27 cellular contexts compared by ENCODE assay signal in genomic region chr12:101338087-101338486, GRCh38.
"Had no signal": no experiment of that assay in that cellular context is flagged by ENCODE, and none has a peak within 500 bp of the region (broad histone marks: within the 10 kb centered on the region; RNA-seq: fewer than 3 reads in every experiment).

No MANE protein-coding gene starts in this region.

- H3K79me2 ChIP-seq: hepatocyte had no signal

- ATAC-seq: effector memory CD8-positive, alpha-beta T cell; esophagus mucosa; foreskin keratinocyte; gastrocnemius medialis; gastroesophageal sphincter; heart left ventricle; heart right ventricle had no signal

- H3K36me3 ChIP-seq: colonic mucosa had no signal

- H2AFZ ChIP-seq: hepatocyte had no signal

- DNase-seq: colonic mucosa; cortex of kidney; dermis blood vessel endothelial cell; dorsolateral prefrontal cortex; effector CD4-positive, alpha-beta T cell; effector CD8-positive, alpha-beta T cell; effector memory CD4-positive, alpha-beta T cell; effector memory CD8-positive, alpha-beta T cell; endodermal cell; erythroblast; esophagus squamous epithelium; foreskin keratinocyte; foreskin melanocyte; gastrocnemius medialis; glutamatergic neuron; head of caudate nucleus; heart left ventricle; heart right ventricle had no signal

- H3K27ac ChIP-seq: colonic mucosa, coronary artery, dorsolateral prefrontal cortex, epithelial cell of prostate, esophagus muscularis mucosa, esophagus squamous epithelium, foreskin keratinocyte, gastrocnemius medialis, gastroesophageal sphincter, heart left ventricle, heart right ventricle, hepatocyte had no signal

- H3K4me2 ChIP-seq: hepatocyte had no signal

- H3K27me3 ChIP-seq: colonic mucosa, dorsolateral prefrontal cortex, esophagus muscularis mucosa, esophagus squamous epithelium, foreskin keratinocyte, gastrocnemius medialis, gastroesophageal sphincter, heart left ventricle, heart right ventricle, hepatocyte had no signal

- FAIRE-seq: endometrium, endothelial cell of umbilical vein, frontal cortex had no signal

- H3K4me3 ChIP-seq: colonic mucosa, coronary artery, dorsolateral prefrontal cortex, esophagus muscularis mucosa, esophagus squamous epithelium, gastrocnemius medialis, gastroesophageal sphincter, heart left ventricle, heart right ventricle, hepatocyte had no signal

- H3K4me1 ChIP-seq: colonic mucosa, esophagus muscularis mucosa, esophagus squamous epithelium, foreskin keratinocyte, gastrocnemius medialis, gastroesophageal sphincter, heart left ventricle, heart right ventricle had no signal

- H3K9me3 ChIP-seq: colonic mucosa, esophagus muscularis mucosa, esophagus squamous epithelium, gastrocnemius medialis, gastroesophageal sphincter, heart left ventricle, heart right ventricle had no signal
